1 cellular context compared by ENCODE assay signal in genomic region chr13:100473493-100474044, GRCh38.
TF ChIP-seq lines count a peak whose summit lies in the region.

No MANE protein-coding gene starts in this region.

TF ChIP-seq in WTC11, 78 proteins besides CTCF, POLR2A, EP300 and RAD21 (continued from another document):
- TF ChIP-seq, protein P1, sequence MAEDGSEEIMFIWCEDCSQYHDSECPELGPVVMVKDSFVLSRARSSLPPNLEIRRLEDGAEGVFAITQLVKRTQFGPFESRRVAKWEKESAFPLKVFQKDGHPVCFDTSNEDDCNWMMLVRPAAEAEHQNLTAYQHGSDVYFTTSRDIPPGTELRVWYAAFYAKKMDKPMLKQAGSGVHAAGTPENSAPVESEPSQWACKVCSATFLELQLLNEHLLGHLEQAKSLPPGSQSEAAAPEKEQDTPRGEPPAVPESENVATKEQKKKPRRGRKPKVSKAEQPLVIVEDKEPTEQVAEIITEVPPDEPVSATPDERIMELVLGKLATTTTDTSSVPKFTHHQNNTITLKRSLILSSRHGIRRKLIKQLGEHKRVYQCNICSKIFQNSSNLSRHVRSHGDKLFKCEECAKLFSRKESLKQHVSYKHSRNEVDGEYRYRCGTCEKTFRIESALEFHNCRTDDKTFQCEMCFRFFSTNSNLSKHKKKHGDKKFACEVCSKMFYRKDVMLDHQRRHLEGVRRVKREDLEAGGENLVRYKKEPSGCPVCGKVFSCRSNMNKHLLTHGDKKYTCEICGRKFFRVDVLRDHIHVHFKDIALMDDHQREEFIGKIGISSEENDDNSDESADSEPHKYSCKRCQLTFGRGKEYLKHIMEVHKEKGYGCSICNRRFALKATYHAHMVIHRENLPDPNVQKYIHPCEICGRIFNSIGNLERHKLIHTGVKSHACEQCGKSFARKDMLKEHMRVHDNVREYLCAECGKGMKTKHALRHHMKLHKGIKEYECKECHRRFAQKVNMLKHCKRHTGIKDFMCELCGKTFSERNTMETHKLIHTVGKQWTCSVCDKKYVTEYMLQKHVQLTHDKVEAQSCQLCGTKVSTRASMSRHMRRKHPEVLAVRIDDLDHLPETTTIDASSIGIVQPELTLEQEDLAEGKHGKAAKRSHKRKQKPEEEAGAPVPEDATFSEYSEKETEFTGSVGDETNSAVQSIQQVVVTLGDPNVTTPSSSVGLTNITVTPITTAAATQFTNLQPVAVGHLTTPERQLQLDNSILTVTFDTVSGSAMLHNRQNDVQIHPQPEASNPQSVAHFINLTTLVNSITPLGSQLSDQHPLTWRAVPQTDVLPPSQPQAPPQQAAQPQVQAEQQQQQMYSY (CRISPR knock-in tag; IDR thresholded peaks at IDR 0.05) = no peak
- TF ChIP-seq FOXP1 (CRISPR knock-in tag; IDR thresholded peaks at IDR 0.05; ENCODE audit: borderline replicate concordance) (no peak), NFE2L1 (CRISPR knock-in tag; IDR thresholded peaks at IDR 0.05) (no peak), ZNF138 (CRISPR knock-in tag; conservative IDR thresholded peaks at IDR 0.05) (no peak), ZNF219 (CRISPR knock-in tag; IDR thresholded peaks at IDR 0.05; ENCODE audit: borderline replicate concordance) (no peak), ZNF232 (CRISPR knock-in tag; IDR thresholded peaks at IDR 0.05) (no peak), RELA (CRISPR knock-in tag; IDR thresholded peaks at IDR 0.05; ENCODE audit: borderline replicate concordance) (no peak), ETV6 (CRISPR knock-in tag; IDR thresholded peaks at IDR 0.05) (no peak), GRHL2 (CRISPR knock-in tag; IDR thresholded peaks at IDR 0.05; ENCODE audit: insufficient replicate concordance, severe bottlenecking) (no peak), ATF1 (CRISPR knock-in tag; IDR thresholded peaks at IDR 0.05) (no peak)
- TF ChIP-seq, protein P2, sequence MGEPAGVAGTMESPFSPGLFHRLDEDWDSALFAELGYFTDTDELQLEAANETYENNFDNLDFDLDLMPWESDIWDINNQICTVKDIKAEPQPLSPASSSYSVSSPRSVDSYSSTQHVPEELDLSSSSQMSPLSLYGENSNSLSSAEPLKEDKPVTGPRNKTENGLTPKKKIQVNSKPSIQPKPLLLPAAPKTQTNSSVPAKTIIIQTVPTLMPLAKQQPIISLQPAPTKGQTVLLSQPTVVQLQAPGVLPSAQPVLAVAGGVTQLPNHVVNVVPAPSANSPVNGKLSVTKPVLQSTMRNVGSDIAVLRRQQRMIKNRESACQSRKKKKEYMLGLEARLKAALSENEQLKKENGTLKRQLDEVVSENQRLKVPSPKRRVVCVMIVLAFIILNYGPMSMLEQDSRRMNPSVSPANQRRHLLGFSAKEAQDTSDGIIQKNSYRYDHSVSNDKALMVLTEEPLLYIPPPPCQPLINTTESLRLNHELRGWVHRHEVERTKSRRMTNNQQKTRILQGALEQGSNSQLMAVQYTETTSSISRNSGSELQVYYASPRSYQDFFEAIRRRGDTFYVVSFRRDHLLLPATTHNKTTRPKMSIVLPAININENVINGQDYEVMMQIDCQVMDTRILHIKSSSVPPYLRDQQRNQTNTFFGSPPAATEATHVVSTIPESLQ (CRISPR knock-in tag; IDR thresholded peaks at IDR 0.05) = no peak
- TF ChIP-seq, protein P3, sequence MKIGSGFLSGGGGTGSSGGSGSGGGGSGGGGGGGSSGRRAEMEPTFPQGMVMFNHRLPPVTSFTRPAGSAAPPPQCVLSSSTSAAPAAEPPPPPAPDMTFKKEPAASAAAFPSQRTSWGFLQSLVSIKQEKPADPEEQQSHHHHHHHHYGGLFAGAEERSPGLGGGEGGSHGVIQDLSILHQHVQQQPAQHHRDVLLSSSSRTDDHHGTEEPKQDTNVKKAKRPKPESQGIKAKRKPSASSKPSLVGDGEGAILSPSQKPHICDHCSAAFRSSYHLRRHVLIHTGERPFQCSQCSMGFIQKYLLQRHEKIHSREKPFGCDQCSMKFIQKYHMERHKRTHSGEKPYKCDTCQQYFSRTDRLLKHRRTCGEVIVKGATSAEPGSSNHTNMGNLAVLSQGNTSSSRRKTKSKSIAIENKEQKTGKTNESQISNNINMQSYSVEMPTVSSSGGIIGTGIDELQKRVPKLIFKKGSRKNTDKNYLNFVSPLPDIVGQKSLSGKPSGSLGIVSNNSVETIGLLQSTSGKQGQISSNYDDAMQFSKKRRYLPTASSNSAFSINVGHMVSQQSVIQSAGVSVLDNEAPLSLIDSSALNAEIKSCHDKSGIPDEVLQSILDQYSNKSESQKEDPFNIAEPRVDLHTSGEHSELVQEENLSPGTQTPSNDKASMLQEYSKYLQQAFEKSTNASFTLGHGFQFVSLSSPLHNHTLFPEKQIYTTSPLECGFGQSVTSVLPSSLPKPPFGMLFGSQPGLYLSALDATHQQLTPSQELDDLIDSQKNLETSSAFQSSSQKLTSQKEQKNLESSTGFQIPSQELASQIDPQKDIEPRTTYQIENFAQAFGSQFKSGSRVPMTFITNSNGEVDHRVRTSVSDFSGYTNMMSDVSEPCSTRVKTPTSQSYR (CRISPR knock-in tag; IDR thresholded peaks at IDR 0.05) = no peak
